Comparison of ENCODE assay signal across 22 cellular contexts in genomic region chr4:122553432-122553831, GRCh38.
"Had no signal": no experiment of that assay in that cellular context is flagged by ENCODE, and none has a peak within 500 bp of the region (broad histone marks: within the 10 kb centered on the region; RNA-seq: fewer than 3 reads in every experiment).

No MANE protein-coding gene starts in this region.

- H3K9me3 Mint-ChIP-seq: dendritic cell treated with granulocyte-macrophage colony-stimulating factor and Interleukin-4, amounts not matched to agents 40 ng/mL and 50 ng/mL, for 4 days; naive thymus-derived CD8-positive, alpha-beta T cell; nephron progenitor cell; type B pancreatic cell had no signal

- ATAC-seq: esophagus mucosa; gastrocnemius medialis; left ventricle myocardium superior; lower lobe of right lung; naive thymus-derived CD8-positive, alpha-beta T cell; sciatic nerve had no signal

- DNase-seq: effector CD8-positive, alpha-beta T cell; endodermal cell; foreskin fibroblast; gastrocnemius medialis; head of caudate nucleus; left ventricle myocardium superior; lower lobe of right lung; naive thymus-derived CD8-positive, alpha-beta T cell; nephron progenitor cell; nucleus accumbens; stimulated activated CD4-positive, alpha-beta T cell treated with anti-CD3 and anti-CD28 coated beads, Interleukin-12 subunit alpha, Interleukin-12 subunit beta, amount 100 ng/mL, for 4 hours; stimulated activated CD4-positive, alpha-beta T cell treated with anti-CD3 and anti-CD28 coated beads, Interleukin-1b, Interleukin-23, amount 100 ng/mL, for 48 hours; stimulated activated CD4-positive, alpha-beta T cell treated with anti-CD3 and anti-CD28 coated beads, Interleukin-4, amount 100 ng/mL, for 1 hour; stimulated activated CD8-positive, alpha-beta memory T cell treated with anti-CD3 and anti-CD28 coated beads, Interleukin-4, amount 100 ng/mL, for 48 hours; stimulated activated naive CD4-positive, alpha-beta T cell; substantia nigra; testis; tibial artery had no signal

- H3K27ac Mint-ChIP-seq: dendritic cell treated with granulocyte-macrophage colony-stimulating factor and Interleukin-4, amounts not matched to agents 40 ng/mL and 50 ng/mL, for 4 days; endodermal cell; naive thymus-derived CD8-positive, alpha-beta T cell; nephron progenitor cell; type B pancreatic cell had no signal

- H3K4me1 Mint-ChIP-seq: naive thymus-derived CD8-positive, alpha-beta T cell; nephron progenitor cell had no signal

- H3K27me3 Mint-ChIP-seq: type B pancreatic cell had no signal

- H3K4me3 Mint-ChIP-seq: dendritic cell treated with granulocyte-macrophage colony-stimulating factor and Interleukin-4, amounts not matched to agents 40 ng/mL and 50 ng/mL, for 4 days; endodermal cell; naive thymus-derived CD8-positive, alpha-beta T cell; nephron progenitor cell; type B pancreatic cell had no signal

- H3K36me3 Mint-ChIP-seq: type B pancreatic cell had no signal
